Comparison of ENCODE assay signal across 22 cellular contexts in the genomic region with DNA sequence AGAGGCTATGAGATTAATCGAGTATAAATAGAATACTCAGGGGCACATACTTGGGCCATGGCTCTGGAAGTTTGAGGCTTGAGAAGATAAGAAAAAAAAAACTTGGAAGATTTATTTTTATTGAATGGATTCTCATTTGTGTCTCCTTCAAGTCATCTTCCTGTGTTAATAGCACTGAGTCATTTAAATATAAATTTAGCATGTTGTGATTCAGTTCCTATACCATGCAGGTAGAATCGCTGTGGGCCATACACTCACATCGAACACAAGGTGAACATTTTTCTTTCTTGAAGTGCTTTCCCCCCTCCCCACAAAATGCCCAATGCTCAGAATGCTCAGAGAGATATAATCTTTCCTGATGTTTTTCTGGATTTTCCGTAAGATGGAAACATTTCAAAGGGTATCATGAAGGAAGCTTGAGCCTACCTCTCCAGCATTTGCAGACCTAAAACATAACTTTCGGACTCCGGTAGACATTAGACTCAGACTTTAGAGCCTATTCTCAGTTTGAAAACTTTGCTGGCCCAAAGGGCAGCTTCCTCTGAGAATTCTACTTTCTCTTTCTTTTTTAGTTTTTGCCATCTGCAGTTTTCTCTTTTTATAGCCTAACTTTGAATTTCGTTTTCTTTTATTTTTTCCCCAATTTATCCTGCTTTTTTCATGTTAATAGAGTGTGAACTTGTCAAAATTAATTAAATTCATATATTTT.
"Had no signal": no experiment of that assay in that cellular context is flagged by ENCODE, and none has a peak within 500 bp of the region (broad histone marks: within the 10 kb centered on the region; RNA-seq: fewer than 3 reads in every experiment).

No MANE protein-coding gene starts in this region.

- H3K27ac Mint-ChIP-seq: activated CD4-positive, alpha-beta memory T cell treated with anti-CD3 and anti-CD28 coated beads, Interleukin-2, amount 10 ng/mL, durations not matched to agents 7 days and 5 days; activated CD4-positive, alpha-beta T cell treated with anti-CD3 and anti-CD28 coated beads for 36 hours; activated naive CD4-positive, alpha-beta T cell treated with anti-CD3 and anti-CD28 coated beads, Interleukin-2, amount 10 ng/mL, durations not matched to agents 7 days and 5 days; activated naive CD8-positive, alpha-beta T cell treated with anti-CD3 and anti-CD28 coated beads for 36 hours; activated T-cell treated with anti-CD3 and anti-CD28 coated beads, Interleukin-2, amount 50 U/mL, for 72 hours; activated T-helper 2 cell treated with anti-CD3 and anti-CD28 coated beads, Interferon-gamma antibody, Interleukin-2, Interleukin-4, amounts not matched to agents 10 μg/mL and 5 μg/mL and 100 μg/mL, durations not matched to agents 14 hours and 24 hours and 36 hours had no signal

- H3K36me3 Mint-ChIP-seq: activated naive CD4-positive, alpha-beta T cell treated with anti-CD3 and anti-CD28 coated beads, Interleukin-2, amount 10 ng/mL, durations not matched to agents 7 days and 5 days; activated naive CD8-positive, alpha-beta T cell treated with anti-CD3 and anti-CD28 coated beads for 36 hours had no signal

- H3K27me3 Mint-ChIP-seq: activated CD4-positive, alpha-beta memory T cell treated with anti-CD3 and anti-CD28 coated beads, Interleukin-2, amount 10 ng/mL, durations not matched to agents 7 days and 5 days; activated CD4-positive, alpha-beta T cell treated with anti-CD3 and anti-CD28 coated beads for 36 hours; activated naive CD4-positive, alpha-beta T cell treated with anti-CD3 and anti-CD28 coated beads, Interleukin-2, amount 10 ng/mL, durations not matched to agents 7 days and 5 days; activated naive CD8-positive, alpha-beta T cell treated with anti-CD3 and anti-CD28 coated beads for 36 hours had no signal

- H3K27ac ChIP-seq: brain microvascular endothelial cell, WERI-Rb-1 had no signal

- H3K9me3 Mint-ChIP-seq: activated CD4-positive, alpha-beta memory T cell treated with anti-CD3 and anti-CD28 coated beads, Interleukin-2, amount 10 ng/mL, durations not matched to agents 7 days and 5 days; activated naive CD8-positive, alpha-beta T cell treated with anti-CD3 and anti-CD28 coated beads for 36 hours had no signal

- DNase-seq: activated CD4-positive, alpha-beta memory T cell treated with anti-CD3 and anti-CD28 coated beads, Interleukin-2, amount 10 ng/mL, durations not matched to agents 7 days and 5 days; activated CD4-positive, alpha-beta T cell treated with anti-CD3 and anti-CD28 coated beads for 36 hours; activated CD4-positive, alpha-beta T cell treated with anti-CD3 and anti-CD28 coated beads, Interleukin-2, amount 50 U/mL, for 1 hour; activated CD8-positive, alpha-beta memory T cell treated with anti-CD3 and anti-CD28 coated beads, Interleukin-2, amount 50 U/mL, for 4 hours; activated gamma-delta T cell treated with Interleukin-2 at 50 U/mL for 16 hours; activated naive CD4-positive, alpha-beta T cell treated with anti-CD3 and anti-CD28 coated beads, Interleukin-2, amount 10 ng/mL, durations not matched to agents 7 days and 5 days; activated naive CD8-positive, alpha-beta T cell treated with anti-CD3 and anti-CD28 coated beads for 36 hours; activated T-cell treated with anti-CD3 and anti-CD28 coated beads, Interleukin-2, amount 50 U/mL, for 72 hours; brain microvascular endothelial cell; cerebellar nuclear complex; Kasumi-1; NCI-H1092 treated with DMSO at 0.1 percent for 48 hours; NCI-H1417 treated with DMSO at 0.1 percent for 48 hours; NCI-H1694; NCI-H2029; NCI-H510A treated with DMSO at 0.1 percent for 48 hours; NCI-H69; SIG-M5; T-helper 1 cell; WERI-Rb-1 had no signal

- H3K4me1 Mint-ChIP-seq: activated CD4-positive, alpha-beta memory T cell treated with anti-CD3 and anti-CD28 coated beads, Interleukin-2, amount 10 ng/mL, durations not matched to agents 7 days and 5 days; activated CD4-positive, alpha-beta T cell treated with anti-CD3 and anti-CD28 coated beads for 36 hours; activated naive CD4-positive, alpha-beta T cell treated with anti-CD3 and anti-CD28 coated beads, Interleukin-2, amount 10 ng/mL, durations not matched to agents 7 days and 5 days; activated naive CD8-positive, alpha-beta T cell treated with anti-CD3 and anti-CD28 coated beads for 36 hours had no signal

- FAIRE-seq: colon had no signal

- H3K4me3 Mint-ChIP-seq: activated CD4-positive, alpha-beta memory T cell treated with anti-CD3 and anti-CD28 coated beads, Interleukin-2, amount 10 ng/mL, durations not matched to agents 7 days and 5 days; activated CD4-positive, alpha-beta T cell treated with anti-CD3 and anti-CD28 coated beads for 36 hours; activated naive CD4-positive, alpha-beta T cell treated with anti-CD3 and anti-CD28 coated beads, Interleukin-2, amount 10 ng/mL, durations not matched to agents 7 days and 5 days; activated naive CD8-positive, alpha-beta T cell treated with anti-CD3 and anti-CD28 coated beads for 36 hours; activated T-cell treated with anti-CD3 and anti-CD28 coated beads, Interleukin-2, amount 50 U/mL, for 72 hours had no signal

- H3K27me3 ChIP-seq: brain microvascular endothelial cell had no signal

- H3K36me3 ChIP-seq: brain microvascular endothelial cell, WERI-Rb-1 had no signal

- ATAC-seq: activated CD4-positive, alpha-beta T cell treated with anti-CD3 and anti-CD28 coated beads for 36 hours; activated T-cell treated with anti-CD3 and anti-CD28 coated beads, Interleukin-2, amount 50 U/mL, for 72 hours had no signal
